Comparison of ENCODE assay signal across 8 cellular contexts in the genomic region with DNA sequence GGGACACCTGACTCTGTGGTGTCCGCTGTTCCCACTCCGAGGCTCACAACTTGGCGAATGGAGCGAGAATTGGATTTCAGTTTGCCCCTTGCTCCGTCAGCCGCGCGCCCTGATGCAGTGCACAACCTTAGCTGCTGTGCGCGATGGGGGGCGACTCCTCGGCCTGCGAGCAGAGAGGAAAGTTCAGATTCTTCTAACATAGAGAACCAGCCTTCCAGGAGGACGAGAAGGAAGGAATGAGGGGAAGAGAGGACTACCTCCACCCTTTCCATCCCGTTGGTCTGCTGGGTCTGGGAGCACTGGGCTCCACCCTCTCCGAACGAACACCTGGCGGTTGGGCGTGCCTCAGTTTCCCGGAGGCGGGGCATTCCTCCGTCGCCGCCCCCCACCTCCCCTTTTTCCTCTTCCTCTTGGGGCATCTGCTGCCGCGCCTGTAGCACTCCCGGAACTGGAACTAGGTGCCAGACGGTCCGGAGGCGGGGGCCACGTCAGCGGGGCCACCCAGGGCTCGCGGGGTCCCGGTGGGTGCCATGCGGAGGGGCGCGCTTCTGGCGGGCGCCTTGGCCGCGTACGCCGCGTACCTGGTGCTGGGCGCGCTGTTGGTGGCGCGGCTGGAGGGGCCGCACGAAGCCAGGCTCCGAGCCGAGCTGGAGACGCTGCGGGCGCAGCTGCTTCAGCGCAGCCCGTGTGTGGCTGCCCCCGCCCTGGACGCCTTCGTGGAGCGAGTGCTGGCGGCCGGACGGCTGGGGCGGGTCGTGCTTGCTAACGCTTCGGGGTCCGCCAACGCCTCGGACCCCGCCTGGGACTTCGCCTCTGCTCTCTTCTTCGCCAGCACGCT. TPM values are rescaled to one million over a fixed set of nuclear protein-coding genes. Genes with fewer than 3 reads are reported as not detected.
A peak's percentile ranks its signal among the peaks of the same experiment; 100 is the strongest.
DNase-seq lines count a peak whose midpoint lies in the region; FAIRE-seq and TF ChIP-seq lines count a peak whose summit lies in the region.

KCNK6 (plus strand) TSS at position 425 of the 838 bp plus-strand sequence; CDS start at position 531, 106 bp downstream.

- no peak within 1 kb of the TSS for H3K9ac ChIP-seq in Karpas-422 (ENCODE audit: low read length)
- H3K9ac ChIP-seq in endodermal cell (ENCODE audit: extremely low read depth, low read length, poor library complexity, severe bottlenecking): peak within 1 kb of the TSS; percentile 47

- no peaks in the 10 kb centered on the region for H3K9me2 ChIP-seq in Karpas-422 (replicated peaks; ENCODE audit: insufficient read depth, low read length)

- peaks cover 54% of the 10 kb centered on the region for H3K27me3 Mint-ChIP-seq in endodermal cell (ENCODE audit: insufficient read depth)

- peak; percentile 15 for DNase-seq in AG10803 (ENCODE audit: low read depth)
- no peak for DNase-seq in Karpas-422
- DNase-seq in activated CD4-positive, alpha-beta T cell treated with anti-CD3 and anti-CD28 coated beads, Interleukin-2, amount 50 U/mL, for 48 hours: peak; percentile 72 to 76
- peak; percentile 79 for DNase-seq in endodermal cell
- peak; percentile 12 to 62 for DNase-seq in stimulated activated CD8-positive, alpha-beta memory T cell treated with anti-CD3 and anti-CD28 coated beads, Interleukin-7, amount 100 ng/mL, for 4 hours (ENCODE audit: low read depth in 2 of 2)
- DNase-seq in SKM-1 treated with dmso at 0.1 percent for 144 hours (lab: John Stamatoyannopoulos, UW; ENCODE audit: unreplicated experiment): no peak
- DNase-seq in GM12892 (ENCODE audit: insufficient read length): no peak

- no peaks in the 10 kb centered on the region for H3K36me3 ChIP-seq in Karpas-422 (ENCODE audit: insufficient read depth, low read length)
- no peaks in the 10 kb centered on the region for H3K36me3 ChIP-seq in endodermal cell (ENCODE audit: control insufficient read depth, insufficient read depth, low read length)

- H3K36me3 Mint-ChIP-seq in endodermal cell (ENCODE audit: low read depth): no peaks in the 10 kb centered on the region

- no peak for TF ChIP-seq POLR2A in GM12892 (IDR thresholded peaks at IDR 0.05; ENCODE audit: low read depth, low read length)

- H3K4me1 ChIP-seq in Karpas-422 (ENCODE audit: low read length) (peaks cover 18% of the 10 kb centered on the region), endodermal cell (ENCODE audit: control insufficient read depth, insufficient read depth, low read length) (no peaks in the 10 kb centered on the region), mononuclear cell (ENCODE audit: insufficient read depth, low read length) (peaks cover 79% of the 10 kb centered on the region)

- H3K27ac Mint-ChIP-seq in endodermal cell: no peak within 1 kb of the TSS

- no peaks in the 10 kb centered on the region for H3K4me1 Mint-ChIP-seq in endodermal cell

- no peak for FAIRE-seq in GM12892 (lab: Jason Lieb, UNC)

- WGBS in endodermal cell (ENCODE audit: insufficient coverage in 1 of 2, insufficient read length in 1 of 2), 2 experiments: 4 to 9% methylated on average over 29 to 76 of the region's 76 CpGs

- peak within 1 kb of the TSS; percentile 61 for H3K4me3 Mint-ChIP-seq in endodermal cell

- H4K20me1 ChIP-seq in Karpas-422 (ENCODE audit: insufficient read depth, low read depth, low read length): no peaks in the 10 kb centered on the region

- H3K4me3 ChIP-seq in AG10803 (ENCODE audit: low read length) (peak within 1 kb of the TSS; percentile 71), Karpas-422 (ENCODE audit: low read length) (no peak within 1 kb of the TSS), endodermal cell (ENCODE audit: low read length) (peak within 1 kb of the TSS; percentile 79), mononuclear cell (ENCODE audit: low read length) (peak within 1 kb of the TSS; percentile 55)

- H3K27me3 ChIP-seq in Karpas-422 (ENCODE audit: low read length) (no peaks in the 10 kb centered on the region), endodermal cell (ENCODE audit: control insufficient read depth, insufficient read depth, low read length, poor library complexity, severe bottlenecking) (peaks cover 39% of the 10 kb centered on the region), mononuclear cell (ENCODE audit: insufficient read depth, low read length) (no peaks in the 10 kb centered on the region)

- H3K9me3 ChIP-seq in Karpas-422 (ENCODE audit: low read length): no peaks in the 10 kb centered on the region
- H3K9me3 ChIP-seq in endodermal cell (ENCODE audit: control insufficient read depth, low read length): no peaks in the 10 kb centered on the region
- no peaks in the 10 kb centered on the region for H3K9me3 ChIP-seq in mononuclear cell (ENCODE audit: low read depth, low read length)

- H3K79me2 ChIP-seq in Karpas-422 (ENCODE audit: low read length): peaks cover 10% of the 10 kb centered on the region

- no peaks in the 10 kb centered on the region for H3K9me3 Mint-ChIP-seq in endodermal cell

- no peak within 1 kb of the TSS for H2AFZ ChIP-seq in Karpas-422 (ENCODE audit: low read length)

- peak within 1 kb of the TSS; percentile 41 for H3K4me2 ChIP-seq in Karpas-422 (ENCODE audit: low read depth, low read length, poor library complexity, severe bottlenecking)

- no peak within 1 kb of the TSS for H3K27ac ChIP-seq in Karpas-422 (ENCODE audit: low read length)
- no peak within 1 kb of the TSS for H3K27ac ChIP-seq in endodermal cell (ENCODE audit: low read depth, low read length)

- TF ChIP-seq CTCF in AG10803 (conservative IDR thresholded peaks at IDR 0.05; ENCODE audit: low read length) (no peak), endodermal cell (conservative IDR thresholded peaks at IDR 0.05) (no peak)

RNA-seq across cellular contexts. Expression of gene KCNK6, which starts in this region (rescaled TPM):
- not detected in 2 replicates for total RNA-seq in Karpas-422 (2014; rRNA removed; shearing (Covaris generic); ENCODE audit: low replicate concordance)
- total RNA-seq in endodermal cell: 1 to 10 TPM; 5.1 to 8.9 TPM
- 2.2 TPM for polyA plus RNA-seq in endodermal cell (2013, experiment 1 of 2)
- 2.1 TPM for polyA plus RNA-seq in endodermal cell (2013, experiment 2 of 2)
- total RNA-seq in mononuclear cell: 3.8 TPM
- polyA plus RNA-seq in GM12892 (2012; ENCODE audit: missing spikeins): 0.28 TPM

Comparison
In these comparisons a context has a peak if more than half of its experiments do, and no peak if none do; other contexts are left out.
1. DNase-seq: peak in AG10803 (single experiment), activated CD4-positive, alpha-beta T cell treated with anti-CD3 and anti-CD28 coated beads, Interleukin-2, amount 50 U/mL, for 48 hours (2 of 2), endodermal cell (single experiment) and stimulated activated CD8-positive, alpha-beta memory T cell treated with anti-CD3 and anti-CD28 coated beads, Interleukin-7, amount 100 ng/mL, for 4 hours (2 of 2); none in Karpas-422 (single experiment), SKM-1 treated with dmso at 0.1 percent for 144 hours (single experiment) and GM12892 (single experiment).